In genomic region chr18:45386256-45386655, GRCh38 we compare ENCODE assay signal across 8 cellular contexts.
DNase-seq lines count a peak whose midpoint lies in the region; ATAC-seq, FAIRE-seq and TF ChIP-seq lines count a peak whose summit lies in the region.

No MANE protein-coding gene starts in this region.

- no peak overlapping the region for H3K14ac ChIP-seq in H1 (ENCODE audit: insufficient read length)

- no peaks in the 10 kb centered on the region for H3K23me2 ChIP-seq in H1 (ENCODE audit: low read depth, low read length)

- peaks cover 11% of the 10 kb centered on the region for H3K27me3 Mint-ChIP-seq in neural progenitor cell (ENCODE audit: insufficient read depth, low read depth)

- no peaks in the 10 kb centered on the region for H3K36me3 Mint-ChIP-seq in neural progenitor cell

- no peak overlapping the region for H3K4me3 ChIP-seq in H1 (ENCODE audit: extremely low read depth in 1 of 4, insufficient read depth in 2 of 4, low read depth in 3 of 4, low read length in 4 of 4)
- H3K4me3 ChIP-seq in neural progenitor cell, result no peak overlapping the region
- no peak overlapping the region for H3K4me3 ChIP-seq in prostate gland

- H3K27ac ChIP-seq in H1 (ENCODE audit: low read depth, low read length) (no peak overlapping the region), neural progenitor cell (no peak overlapping the region), prostate gland (no peak overlapping the region)

- TF ChIP-seq CTCF in H1 (IDR thresholded peaks at IDR 0.05; ENCODE audit: control extremely low read depth in 1 of 3, insufficient read depth in 1 of 3, low read depth in 1 of 3, low read length in 3 of 3) (peak; percentile 80 to 89 (median 83)), neural progenitor cell (IDR thresholded peaks at IDR 0.05) (peak; percentile 79), prostate gland (IDR thresholded peaks at IDR 0.05) (peak in 1 of 4 experiments; percentile 32)

- H2BK15ac ChIP-seq in H1 (ENCODE audit: low read length), result 0 out of 2 replicates have a peak overlapping the region, but pooled peaks have one; percentile 74

- POLR2A ChIA-PET in H1 (lab: Charles Lee; ENCODE audit: partially characterized antibody), result interaction anchor here (0.5 kb wide), 1 partner anchor 28 kb away, joined by 3 read pairs; no protein-coding TSS in a partner anchor

- H3K79me1 ChIP-seq in H1 (ENCODE audit: low read depth, low read length), result no peaks in the 10 kb centered on the region

- H3K4me2 ChIP-seq in H1 (ENCODE audit: insufficient read depth in 1 of 2, low read depth in 2 of 2, low read length in 2 of 2) (no peak overlapping the region), neural progenitor cell (no peak overlapping the region)

- no peaks in the 10 kb centered on the region for H3F3A ChIP-seq in neural progenitor cell (ENCODE audit: low read depth)

- 55% methylated on average over 5 of the region's 5 CpGs; no CpG with 5 or more reads in 1 of the 2 experiments for WGBS in H1 (ENCODE audit: extremely low coverage in 1 of 2, insufficient coverage in 1 of 2, insufficient read length in 1 of 2, insufficient replicate concordance in 2 of 2, low coverage in 1 of 2, low lambda C conversion rate in 2 of 2, missing lambda C conversion rate in 1 of 2), 2 experiments
- 45% methylated on average over 5 of the region's 5 CpGs for WGBS in prostate gland

- no peak overlapping the region for H2BK120ac ChIP-seq in H1 (replicated peaks; ENCODE audit: low read depth, low read length)

- no peak overlapping the region for H3K9ac ChIP-seq in H1 (replicated peaks in 1 of 4; ENCODE audit: extremely low read depth in 1 of 4, low read depth in 3 of 4, low read length in 3 of 4)
- H3K9ac ChIP-seq in neural progenitor cell, result no peak overlapping the region

- H2AFZ ChIP-seq in H1 (ENCODE audit: low read length), result peak overlapping the region; percentile 66; the same call in 1 of the 2 replicates
- peak overlapping the region; percentile 42 for H2AFZ ChIP-seq in neural progenitor cell (replicated peaks)

- H3K4me1 ChIP-seq in H1 (replicated peaks in 1 of 4; ENCODE audit: control insufficient read depth in 3 of 4, insufficient read depth in 4 of 4, low read length in 3 of 4) (peaks cover 0 to 4% (median 1%) of the 10 kb centered on the region in 4 experiments; a peak in 3 of 7 replicates), neural progenitor cell (no peaks in the 10 kb centered on the region), prostate gland (replicated peaks) (no peaks in the 10 kb centered on the region)

- peak; percentile 85 to 90 for TF ChIP-seq RAD21 in H1 (IDR thresholded peaks at IDR 0.05 in 1 of 2, conservative IDR thresholded peaks at IDR 0.05 in 1 of 2; ENCODE audit: low read depth in 2 of 2, low read length in 2 of 2)

- H3K56ac ChIP-seq in H1 (replicated peaks; ENCODE audit: insufficient read length, low read depth, low read length), result no peak overlapping the region

- H3K4me1 Mint-ChIP-seq in neural progenitor cell, result peaks cover 13% of the 10 kb centered on the region

- H3K4ac ChIP-seq in H1 (replicated peaks; ENCODE audit: insufficient read length, low read depth, low read length), result no peak overlapping the region

- no peaks in the 10 kb centered on the region for H3K9me3 Mint-ChIP-seq in neural progenitor cell

- no peak overlapping the region for H2BK5ac ChIP-seq in H1 (ENCODE audit: low read depth, low read length)

- H4K5ac ChIP-seq in H1 (ENCODE audit: insufficient read length, low read depth, low read length), result no peak overlapping the region

- H4K91ac ChIP-seq in H1 (replicated peaks; ENCODE audit: insufficient read length, low read length), result no peak overlapping the region

- no peak overlapping the region for H3K23ac ChIP-seq in H1 (ENCODE audit: insufficient read length)

- FAIRE-seq in H1 (lab: Jason Lieb, UNC), result peak; percentile 77

- H3K4me3 Mint-ChIP-seq in neural progenitor cell, result no peak overlapping the region

- no peaks in the 10 kb centered on the region for H3K9me3 ChIP-seq in H1 (ENCODE audit: insufficient read depth in 2 of 2, low read depth in 1 of 2, low read length in 1 of 2)
- H3K9me3 ChIP-seq in neural progenitor cell (ENCODE audit: low read depth), result no peaks in the 10 kb centered on the region
- no peaks in the 10 kb centered on the region for H3K9me3 ChIP-seq in prostate gland

- H3K18ac ChIP-seq in H1 (ENCODE audit: extremely low read depth, low read length), result no peak overlapping the region

- no peak overlapping the region for H2BK20ac ChIP-seq in H1 (ENCODE audit: low read length)

- ATAC-seq in HG02798 (IDR thresholded peaks at IDR 0.05; ENCODE audit: poor library complexity, unreplicated experiment), result no peak

- H3K79me2 ChIP-seq in H1 (ENCODE audit: control insufficient read depth in 1 of 2, insufficient read depth in 2 of 2, low read length in 2 of 2) (no peaks in the 10 kb centered on the region), neural progenitor cell (ENCODE audit: low read depth) (no peaks in the 10 kb centered on the region)

- H3K27me3 ChIP-seq in H1 (replicated peaks in 1 of 4; ENCODE audit: control insufficient read depth in 3 of 4, extremely low read depth in 1 of 4, insufficient read depth in 3 of 4, low read length in 3 of 4) (no peaks in the 10 kb centered on the region), neural progenitor cell (no peaks in the 10 kb centered on the region), prostate gland (replicated peaks; ENCODE audit: insufficient read depth) (no peaks in the 10 kb centered on the region)

- H4K20me1 ChIP-seq in H1 (replicated peaks in 1 of 2; ENCODE audit: control insufficient read depth in 1 of 2, insufficient read depth in 2 of 2, low read length in 2 of 2) (no peaks in the 10 kb centered on the region), neural progenitor cell (ENCODE audit: low read depth) (no peaks in the 10 kb centered on the region)

- TF ChIP-seq POLR2A in H1 (IDR thresholded peaks at IDR 0.05; ENCODE audit: control extremely low read depth in 1 of 2, low read depth in 2 of 2, low read length in 2 of 2) (no peak), prostate gland (IDR thresholded peaks at IDR 0.05) (no peak)

- no peak overlapping the region for H3K27ac Mint-ChIP-seq in neural progenitor cell

- intact Hi-C loops in prostate gland (cut with DNase I), result loop anchor here (10.0 kb wide), 2 partner anchors 131 to 711 kb away; no protein-coding TSS in a partner anchor

- peak; percentile 11 to 37 for DNase-seq in SHP77 (lab: John Stamatoyannopoulos, UW)
- DNase-seq in SHP77 treated with DMSO at 0.1 percent for 48 hours (lab: John Stamatoyannopoulos, UW), result no peak
- DNase-seq in NCI-H2227 treated with DMSO at 0.1 percent for 48 hours (lab: John Stamatoyannopoulos, UW), result peak; percentile 41
- DNase-seq in H1 (ENCODE audit: low read depth in 1 of 2, low spot score in 2 of 2), result peak; percentile 57 to 69
- peak; percentile 81 for DNase-seq in neural progenitor cell (ENCODE audit: low spot score)
- DNase-seq in prostate gland (ENCODE audit: low spot score), result no peak
- DNase-seq in stimulated activated CD4-positive, alpha-beta T cell treated with anti-CD3 and anti-CD28 coated beads, Interleukin-12 subunit alpha, Interleukin-12 subunit beta, amount 100 ng/mL, for 4 hours, result no peak

- H2BK12ac ChIP-seq in H1 (ENCODE audit: low read depth, low read length), result no peak overlapping the region

- CTCF ChIA-PET in H1 (lab: Charles Lee; ENCODE audit: partially characterized antibody), result interaction anchor here (0.7 to 11.3 kb wide), 43 partner anchors 9 to 1815 kb away, joined by 3 to 131 read pairs (median 4); no protein-coding TSS in a partner anchor

- H2AK5ac ChIP-seq in H1 (ENCODE audit: low read depth, low read length), result no peak overlapping the region

- no peaks in the 10 kb centered on the region for H3K36me3 ChIP-seq in H1 (ENCODE audit: control insufficient read depth in 2 of 4, insufficient read depth in 4 of 4, low read length in 3 of 4)
- H3K36me3 ChIP-seq in neural progenitor cell, result no peaks in the 10 kb centered on the region
- no peaks in the 10 kb centered on the region for H3K36me3 ChIP-seq in prostate gland

- H4K8ac ChIP-seq in H1 (ENCODE audit: extremely low read depth, insufficient read depth, low read length), result no peak overlapping the region

- TF ChIP-seq EP300 in H1 (IDR thresholded peaks at IDR 0.05; ENCODE audit: borderline replicate concordance in 1 of 2, low read depth in 2 of 2, low read length in 2 of 2), result no peak

TF ChIP-seq in H1, 55 proteins besides CTCF, POLR2A, EP300 and RAD21:
- TF ChIP-seq ZNF274 (IDR thresholded peaks at IDR 0.05; ENCODE audit: borderline replicate concordance, extremely low read depth, low read length) (no peak), CBX5 (IDR thresholded peaks at IDR 0.05; ENCODE audit: low read depth, low read length) (no peak), JUN (IDR thresholded peaks at IDR 0.05; ENCODE audit: low read depth, low read length) (no peak), CHD2 (IDR thresholded peaks at IDR 0.05; ENCODE audit: low read length) (no peak), GABPA (IDR thresholded peaks at IDR 0.05; ENCODE audit: borderline replicate concordance, insufficient read depth, low read length) (no peak), TCF12 (IDR thresholded peaks at IDR 0.05; ENCODE audit: low read depth, low read length) (no peak), TEAD4 (IDR thresholded peaks at IDR 0.05; ENCODE audit: low read depth, low read length) (no peak), HDAC2 (IDR thresholded peaks at IDR 0.05; ENCODE audit: borderline replicate concordance in 1 of 2, low read depth in 2 of 2, low read length in 2 of 2) (no peak), FOSL1 (IDR thresholded peaks at IDR 0.05; ENCODE audit: insufficient read depth, low read depth, low read length) (no peak), RNF2 (IDR thresholded peaks at IDR 0.05; ENCODE audit: borderline replicate concordance, low read depth, low read length, missing control alignments, poor library complexity, severe bottlenecking) (no peak), YY1 (IDR thresholded peaks at IDR 0.05; ENCODE audit: low read depth, low read length) (peak; percentile 84), E2F6 (IDR thresholded peaks at IDR 0.05) (no peak), ASH2L (IDR thresholded peaks at IDR 0.05; ENCODE audit: low read length) (no peak), CHD1 (IDR thresholded peaks at IDR 0.05; ENCODE audit: low read depth, low read length) (no peak), PHF8 (conservative IDR thresholded peaks at IDR 0.05; ENCODE audit: low read depth, low read length) (no peak), CEBPB (IDR thresholded peaks at IDR 0.05; ENCODE audit: low read depth, low read length) (peak; percentile 65)
- TF ChIP-seq, protein P1, sequence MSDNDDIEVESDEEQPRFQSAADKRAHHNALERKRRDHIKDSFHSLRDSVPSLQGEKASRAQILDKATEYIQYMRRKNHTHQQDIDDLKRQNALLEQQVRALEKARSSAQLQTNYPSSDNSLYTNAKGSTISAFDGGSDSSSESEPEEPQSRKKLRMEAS (IDR thresholded peaks at IDR 0.05), result no peak

Comparison
In these comparisons a context has a peak if more than half of its experiments do, and no peak if none do; other contexts are left out.
1. DNase-seq: peak in SHP77 (2 of 2), NCI-H2227 treated with DMSO at 0.1 percent for 48 hours (single experiment), H1 (2 of 2) and neural progenitor cell (single experiment); none in SHP77 treated with DMSO at 0.1 percent for 48 hours (single experiment), prostate gland (single experiment) and stimulated activated CD4-positive, alpha-beta T cell treated with anti-CD3 and anti-CD28 coated beads, Interleukin-12 subunit alpha, Interleukin-12 subunit beta, amount 100 ng/mL, for 4 hours (single experiment).